Comparison of ENCODE assay signal across 1 cellular context in the genomic region with DNA sequence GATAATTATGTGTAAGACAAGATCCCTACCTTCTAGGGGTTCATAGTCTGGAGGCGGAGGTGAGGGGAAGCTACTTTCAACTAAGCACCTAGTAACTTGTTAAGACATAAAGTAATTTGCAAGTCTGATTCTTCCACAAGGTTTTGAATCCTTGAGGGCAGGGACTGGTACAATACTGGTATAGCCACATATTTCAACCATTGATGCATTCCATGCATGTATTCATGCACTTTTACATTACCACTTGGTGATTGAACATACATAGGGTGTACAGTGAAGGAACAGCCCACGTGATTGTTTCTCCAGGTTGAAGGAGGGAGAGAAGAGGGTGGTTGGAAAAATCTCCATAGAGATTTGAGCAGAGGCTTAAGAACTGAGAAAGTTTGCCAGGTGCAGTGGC.
TF ChIP-seq lines count a peak whose summit lies in the region.

No MANE protein-coding gene starts in this region.

TF ChIP-seq in H1, 55 proteins besides CTCF, POLR2A, EP300 and RAD21 (continued from another document):
- TF ChIP-seq CHD7 (IDR thresholded peaks at IDR 0.05; ENCODE audit: insufficient replicate concordance, low read length) (no peak), SIX5 (IDR thresholded peaks at IDR 0.05; ENCODE audit: low read depth, low read length) (no peak), BCL11A (IDR thresholded peaks at IDR 0.05; ENCODE audit: low read depth in 2 of 2, low read length in 2 of 2) (no peak), MAFK (IDR thresholded peaks at IDR 0.05; ENCODE audit: low read depth, low read length) (no peak), TBP (IDR thresholded peaks at IDR 0.05; ENCODE audit: low read depth, low read length) (no peak), E2F6 (IDR thresholded peaks at IDR 0.05) (no peak), BRCA1 (IDR thresholded peaks at IDR 0.05; ENCODE audit: low read depth, low read length) (no peak), BACH1 (IDR thresholded peaks at IDR 0.05; ENCODE audit: low read length) (no peak), NANOG (IDR thresholded peaks at IDR 0.05; ENCODE audit: insufficient read depth, low read depth, low read length, poor library complexity, severe bottlenecking) (no peak), CHD2 (IDR thresholded peaks at IDR 0.05; ENCODE audit: low read length) (no peak), CTBP2 (IDR thresholded peaks at IDR 0.05; ENCODE audit: borderline replicate concordance, insufficient read depth, insufficient read length, low read length) (no peak), RBBP5 (IDR thresholded peaks at IDR 0.05; ENCODE audit: borderline replicate concordance, low read depth, low read length) (no peak)
TF ChIP-seq in H1: peak in this region for 0.
